12 cellular contexts compared by ENCODE assay signal in the genomic region with DNA sequence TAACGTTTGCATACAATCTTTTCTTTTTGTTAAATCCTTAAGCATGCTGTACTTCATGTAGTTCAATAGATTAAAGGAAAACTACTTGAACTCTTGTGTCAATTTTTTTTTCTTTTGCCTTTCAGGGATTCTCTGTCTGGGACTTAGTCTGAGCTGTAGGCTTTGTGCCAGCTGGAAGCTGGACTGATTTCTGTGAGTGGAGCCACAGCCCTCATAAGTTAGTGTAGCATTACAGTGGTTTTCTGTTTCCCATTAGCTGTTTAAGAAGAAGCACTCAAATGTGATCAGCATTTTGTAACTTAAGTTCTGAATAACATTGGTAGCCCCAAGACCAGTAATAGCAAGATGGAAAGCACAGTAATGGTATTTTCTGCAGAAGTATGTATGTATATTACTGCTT.
DNase-seq lines count a peak whose midpoint lies in the region.
"Had no signal": no experiment of that assay in that cellular context is flagged by ENCODE, and none has a peak within 500 bp of the region (broad histone marks: within the 10 kb centered on the region; RNA-seq: fewer than 3 reads in every experiment).

No MANE protein-coding gene starts in this region.

- H3K4me3 ChIP-seq in mesenchymal stem cell (ENCODE audit: insufficient read depth in 1 of 2, low read depth in 1 of 2, low read length in 2 of 2) = no peak overlapping the region
- H3K4me3 ChIP-seq: mucosa of descending colon, sigmoid colon had no signal

- H3K18ac ChIP-seq in mesenchymal stem cell (ENCODE audit: low read depth in 1 of 2, low read length in 2 of 2) = no peak overlapping the region

- no peaks in the 10 kb centered on the region for H3K4me1 ChIP-seq in mesenchymal stem cell (ENCODE audit: control insufficient read depth, insufficient read depth, low read depth, low read length)

- no peak overlapping the region for H3K14ac ChIP-seq in mesenchymal stem cell (ENCODE audit: low read length in 2 of 2)

- H2BK12ac ChIP-seq in mesenchymal stem cell (ENCODE audit: low read length in 2 of 2) = no peak overlapping the region

- no peaks in the 10 kb centered on the region for H3K9me3 ChIP-seq in mesenchymal stem cell (ENCODE audit: control insufficient read depth, low read length)
- H3K9me3 ChIP-seq: mucosa of descending colon, sigmoid colon had no signal

- H2BK120ac ChIP-seq in mesenchymal stem cell (ENCODE audit: low read depth, low read length) = no peak overlapping the region

- DNase-seq in AG20443 (ENCODE audit: low spot score) (peak; percentile 66), NCI-H2029 treated with DMSO at 0.1 percent for 48 hours (lab: John Stamatoyannopoulos, UW) (peak; percentile 3), epidermal melanocyte (ENCODE audit: insufficient read length, low spot score) (peak; percentile 87), mesenchymal stem cell (peak; percentile 13), T-helper 1 cell (no peak), DMS153 treated with DMSO at 0.1 percent for 48 hours (lab: John Stamatoyannopoulos, UW; ENCODE audit: unreplicated experiment) (no peak), NCI-H524 treated with DMSO at 0.1 percent for 48 hours (lab: John Stamatoyannopoulos, UW) (no peak)
- DNase-seq in effector CD8-positive, alpha-beta T cell (lab: John Stamatoyannopoulos, UW) = no peak
- DNase-seq: H9, NCI-H187, sigmoid colon had no signal

- H2AK5ac ChIP-seq in mesenchymal stem cell (ENCODE audit: low read length, severe bottlenecking) = no peak overlapping the region

- no peaks in the 10 kb centered on the region for H3K27me3 ChIP-seq in mesenchymal stem cell (ENCODE audit: control insufficient read depth in 1 of 2, insufficient read depth in 1 of 2, low read length in 2 of 2)
- H3K27me3 ChIP-seq: sigmoid colon had no signal

- H4K91ac ChIP-seq in mesenchymal stem cell (ENCODE audit: low read length) = no peak overlapping the region

- no peak overlapping the region for H3K23ac ChIP-seq in mesenchymal stem cell (ENCODE audit: low read length in 2 of 2)

- H3K79me1 ChIP-seq in mesenchymal stem cell (replicated peaks; ENCODE audit: low read length, poor library complexity, severe bottlenecking) = no peaks in the 10 kb centered on the region

- H2BK15ac ChIP-seq in mesenchymal stem cell (ENCODE audit: low read depth, poor library complexity, severe bottlenecking) = no peak overlapping the region

- H3K4me2 ChIP-seq in mesenchymal stem cell (ENCODE audit: low read length, poor library complexity, severe bottlenecking) = no peak overlapping the region

- no peak overlapping the region for H3K9ac ChIP-seq in mesenchymal stem cell (ENCODE audit: low read length)

- H2AFZ ChIP-seq in mesenchymal stem cell (ENCODE audit: low read depth, low read length) = no peak overlapping the region

- no peaks in the 10 kb centered on the region for H3K36me3 ChIP-seq in mesenchymal stem cell (ENCODE audit: control insufficient read depth in 1 of 2, insufficient read depth in 2 of 2, low read depth in 1 of 2, low read length in 2 of 2)
- H3K36me3 ChIP-seq: sigmoid colon had no signal

- H4K8ac ChIP-seq in mesenchymal stem cell (ENCODE audit: low read length) = no peak overlapping the region

- whole genome bisulfite sequencing in mesenchymal stem cell = no CpG with 5 or more reads among the region's 1 CpG

- no peak overlapping the region for H3K4ac ChIP-seq in mesenchymal stem cell (ENCODE audit: low read depth in 1 of 2, low read length in 2 of 2)

- no peak overlapping the region for H2BK5ac ChIP-seq in mesenchymal stem cell (ENCODE audit: low read depth, low read length, poor library complexity, severe bottlenecking)

- no peak overlapping the region for H3K27ac ChIP-seq in mesenchymal stem cell (ENCODE audit: low read length, poor library complexity, severe bottlenecking)
- H3K27ac ChIP-seq: sigmoid colon had no signal

Comparison
In these comparisons a context has a peak if more than half of its experiments do, and no peak if none do; other contexts are left out.
1. DNase-seq: peak in AG20443 (single experiment), NCI-H2029 treated with DMSO at 0.1 percent for 48 hours (single experiment), epidermal melanocyte (single experiment) and mesenchymal stem cell (single experiment); none in T-helper 1 cell (0 of 5), DMS153 treated with DMSO at 0.1 percent for 48 hours (single experiment), effector CD8-positive, alpha-beta T cell (single experiment) and NCI-H524 treated with DMSO at 0.1 percent for 48 hours (single experiment).